ENCODE assay signal across 3 cellular contexts in the genomic region with DNA sequence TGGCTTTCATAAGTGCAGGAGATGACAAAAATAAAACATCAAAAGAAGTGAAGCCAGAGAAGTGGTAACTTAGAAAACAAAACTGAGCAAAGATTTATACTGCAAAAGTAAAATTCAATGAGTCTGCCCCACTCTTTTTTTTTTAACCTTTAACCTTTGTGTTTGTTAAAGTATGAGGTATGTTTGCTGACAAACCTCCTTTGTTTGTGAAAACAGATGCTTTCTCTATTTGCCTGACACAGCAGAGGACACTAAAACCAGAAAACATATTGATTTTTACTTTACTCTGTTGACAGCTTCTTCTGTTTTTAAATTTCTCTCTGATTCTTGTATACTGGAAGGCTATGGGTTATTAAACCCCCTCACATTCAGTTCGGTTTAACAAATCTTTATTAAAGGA.
TF ChIP-seq lines count a peak whose summit lies in the region.

No MANE protein-coding gene starts in this region.

TF ChIP-seq in GM23338, 12 proteins besides CTCF, POLR2A, EP300 and RAD21 (continues in another document):
- TF ChIP-seq, protein P1, sequence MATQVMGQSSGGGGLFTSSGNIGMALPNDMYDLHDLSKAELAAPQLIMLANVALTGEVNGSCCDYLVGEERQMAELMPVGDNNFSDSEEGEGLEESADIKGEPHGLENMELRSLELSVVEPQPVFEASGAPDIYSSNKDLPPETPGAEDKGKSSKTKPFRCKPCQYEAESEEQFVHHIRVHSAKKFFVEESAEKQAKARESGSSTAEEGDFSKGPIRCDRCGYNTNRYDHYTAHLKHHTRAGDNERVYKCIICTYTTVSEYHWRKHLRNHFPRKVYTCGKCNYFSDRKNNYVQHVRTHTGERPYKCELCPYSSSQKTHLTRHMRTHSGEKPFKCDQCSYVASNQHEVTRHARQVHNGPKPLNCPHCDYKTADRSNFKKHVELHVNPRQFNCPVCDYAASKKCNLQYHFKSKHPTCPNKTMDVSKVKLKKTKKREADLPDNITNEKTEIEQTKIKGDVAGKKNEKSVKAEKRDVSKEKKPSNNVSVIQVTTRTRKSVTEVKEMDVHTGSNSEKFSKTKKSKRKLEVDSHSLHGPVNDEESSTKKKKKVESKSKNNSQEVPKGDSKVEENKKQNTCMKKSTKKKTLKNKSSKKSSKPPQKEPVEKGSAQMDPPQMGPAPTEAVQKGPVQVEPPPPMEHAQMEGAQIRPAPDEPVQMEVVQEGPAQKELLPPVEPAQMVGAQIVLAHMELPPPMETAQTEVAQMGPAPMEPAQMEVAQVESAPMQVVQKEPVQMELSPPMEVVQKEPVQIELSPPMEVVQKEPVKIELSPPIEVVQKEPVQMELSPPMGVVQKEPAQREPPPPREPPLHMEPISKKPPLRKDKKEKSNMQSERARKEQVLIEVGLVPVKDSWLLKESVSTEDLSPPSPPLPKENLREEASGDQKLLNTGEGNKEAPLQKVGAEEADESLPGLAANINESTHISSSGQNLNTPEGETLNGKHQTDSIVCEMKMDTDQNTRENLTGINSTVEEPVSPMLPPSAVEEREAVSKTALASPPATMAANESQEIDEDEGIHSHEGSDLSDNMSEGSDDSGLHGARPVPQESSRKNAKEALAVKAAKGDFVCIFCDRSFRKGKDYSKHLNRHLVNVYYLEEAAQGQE (IDR thresholded peaks at IDR 0.05; ENCODE audit: unreplicated experiment) = no peak

TF ChIP-seq in K562, 482 proteins besides CTCF, POLR2A, EP300 and RAD21:
- 0 out of 2 replicates have a peak, but pooled peaks have one; percentile 31 for TF ChIP-seq NR2C1 (IDR thresholded peaks at IDR 0.05)
- peak; percentile 42 for TF ChIP-seq NR2C1 (tag; IDR thresholded peaks at IDR 0.05)
- peak; percentile 25 for TF ChIP-seq HDAC3 (IDR thresholded peaks at IDR 0.05; ENCODE audit: borderline replicate concordance, partially characterized antibody)
- TF ChIP-seq, protein P2, sequence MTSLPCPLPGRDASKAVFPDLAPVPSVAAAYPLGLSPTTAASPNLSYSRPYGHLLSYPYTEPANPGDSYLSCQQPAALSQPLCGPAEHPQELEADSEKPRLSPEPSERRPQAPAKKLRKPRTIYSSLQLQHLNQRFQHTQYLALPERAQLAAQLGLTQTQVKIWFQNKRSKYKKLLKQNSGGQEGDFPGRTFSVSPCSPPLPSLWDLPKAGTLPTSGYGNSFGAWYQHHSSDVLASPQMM (CRISPR knock-in tag; IDR thresholded peaks at IDR 0.05) = no peak

TF ChIP-seq in liver, 16 proteins besides CTCF, POLR2A, EP300 and RAD21:
- TF ChIP-seq FOXA1 (IDR thresholded peaks at IDR 0.05) (no peak), HNF4G (IDR thresholded peaks at IDR 0.05) (no peak), GABPA (IDR thresholded peaks at IDR 0.05 in 1 of 2, conservative IDR thresholded peaks at IDR 0.05 in 1 of 2) (no peak), RXRA (IDR thresholded peaks at IDR 0.05) (peak; percentile 37 to 55), YY1 (IDR thresholded peaks at IDR 0.05) (no peak), TAF1 (conservative IDR thresholded peaks at IDR 0.05) (no peak), FOXA2 (IDR thresholded peaks at IDR 0.05) (peak; percentile 12), HNF4A (conservative IDR thresholded peaks at IDR 0.05) (peak; percentile 51 to 53), SP1 (IDR thresholded peaks at IDR 0.05) (peak; percentile 40), JUND (IDR thresholded peaks at IDR 0.05) (peak in 1 of 2 donors; percentile 35), NR2F2 (IDR thresholded peaks at IDR 0.05) (peak; percentile 79)
- TF ChIP-seq, protein P3, sequence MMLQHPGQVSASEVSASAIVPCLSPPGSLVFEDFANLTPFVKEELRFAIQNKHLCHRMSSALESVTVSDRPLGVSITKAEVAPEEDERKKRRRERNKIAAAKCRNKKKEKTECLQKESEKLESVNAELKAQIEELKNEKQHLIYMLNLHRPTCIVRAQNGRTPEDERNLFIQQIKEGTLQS (IDR thresholded peaks at IDR 0.05) = no peak
- TF ChIP-seq, protein P1 (IDR thresholded peaks at IDR 0.05) = peak; percentile 24
- TF ChIP-seq, protein P4, sequence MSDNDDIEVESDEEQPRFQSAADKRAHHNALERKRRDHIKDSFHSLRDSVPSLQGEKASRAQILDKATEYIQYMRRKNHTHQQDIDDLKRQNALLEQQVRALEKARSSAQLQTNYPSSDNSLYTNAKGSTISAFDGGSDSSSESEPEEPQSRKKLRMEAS (IDR thresholded peaks at IDR 0.05) = no peak
- TF ChIP-seq, protein P5, sequence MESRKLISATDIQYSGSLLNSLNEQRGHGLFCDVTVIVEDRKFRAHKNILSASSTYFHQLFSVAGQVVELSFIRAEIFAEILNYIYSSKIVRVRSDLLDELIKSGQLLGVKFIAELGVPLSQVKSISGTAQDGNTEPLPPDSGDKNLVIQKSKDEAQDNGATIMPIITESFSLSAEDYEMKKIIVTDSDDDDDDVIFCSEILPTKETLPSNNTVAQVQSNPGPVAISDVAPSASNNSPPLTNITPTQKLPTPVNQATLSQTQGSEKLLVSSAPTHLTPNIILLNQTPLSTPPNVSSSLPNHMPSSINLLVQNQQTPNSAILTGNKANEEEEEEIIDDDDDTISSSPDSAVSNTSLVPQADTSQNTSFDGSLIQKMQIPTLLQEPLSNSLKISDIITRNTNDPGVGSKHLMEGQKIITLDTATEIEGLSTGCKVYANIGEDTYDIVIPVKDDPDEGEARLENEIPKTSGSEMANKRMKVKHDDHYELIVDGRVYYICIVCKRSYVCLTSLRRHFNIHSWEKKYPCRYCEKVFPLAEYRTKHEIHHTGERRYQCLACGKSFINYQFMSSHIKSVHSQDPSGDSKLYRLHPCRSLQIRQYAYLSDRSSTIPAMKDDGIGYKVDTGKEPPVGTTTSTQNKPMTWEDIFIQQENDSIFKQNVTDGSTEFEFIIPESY (IDR thresholded peaks at IDR 0.05) = no peak
TF ChIP-seq in liver: peak in this region for 7.
